8 cellular contexts compared by ENCODE assay signal in the genomic region with DNA sequence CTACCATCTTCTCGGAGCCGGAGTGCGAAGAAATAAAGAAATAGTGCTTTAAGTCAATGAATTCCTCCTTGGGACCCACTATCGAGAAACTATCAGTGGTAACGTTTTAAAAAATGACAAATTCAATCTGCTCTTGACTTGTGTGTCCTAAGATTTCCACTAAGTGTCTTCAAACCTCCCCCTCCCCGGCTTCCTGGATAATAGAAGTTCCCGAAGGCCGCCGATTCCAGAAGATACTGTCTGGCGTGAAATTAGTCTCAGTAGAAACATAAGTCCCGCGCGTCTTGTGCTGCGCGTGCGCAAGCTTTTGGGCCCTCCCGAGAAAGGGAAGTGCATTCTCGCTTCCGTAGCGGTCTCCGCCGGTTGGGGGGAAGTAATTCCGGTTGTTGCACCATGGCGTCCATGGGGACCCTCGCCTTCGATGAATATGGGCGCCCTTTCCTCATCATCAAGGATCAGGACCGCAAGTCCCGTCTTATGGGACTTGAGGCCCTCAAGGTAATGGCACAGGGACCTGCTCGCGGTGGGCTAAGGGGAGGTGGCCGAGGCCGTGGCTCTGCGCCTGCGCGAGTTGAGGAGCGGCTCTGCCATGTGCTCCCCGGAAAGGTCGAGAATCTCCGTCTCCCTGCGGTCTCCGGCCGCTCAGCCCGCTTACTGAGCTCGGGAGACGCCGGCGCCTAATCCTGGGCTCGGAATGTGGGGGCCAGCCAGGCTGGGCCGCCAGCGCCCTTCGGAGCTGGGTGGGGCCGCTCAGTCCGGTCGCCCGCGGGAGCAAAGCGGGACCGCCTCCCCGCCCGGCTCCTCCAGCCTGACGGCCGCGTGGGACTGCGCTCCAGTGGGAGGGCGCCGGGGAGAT. TPM values are rescaled to one million over a fixed set of nuclear protein-coding genes. Genes with fewer than 3 reads are reported as not detected.
DNase-seq lines count a peak whose midpoint lies in the region; ATAC-seq, FAIRE-seq and TF ChIP-seq lines count a peak whose summit lies in the region.

Gene CCT5 (plus strand): TSS at position 333 of the 856 bp plus-strand sequence. CDS start 61 bp downstream, at position 394.

- H3K9ac ChIP-seq in astrocyte (ENCODE audit: low read length), result peak within 1 kb of the TSS; percentile 97
- H3K9ac ChIP-seq in rectal smooth muscle tissue (ENCODE audit: low read length), result peak within 1 kb of the TSS; percentile 85

- peaks cover 18% of the 10 kb centered on the region for H3K36me3 ChIP-seq in astrocyte (ENCODE audit: insufficient read depth, low read length)
- H3K36me3 ChIP-seq in rectal smooth muscle tissue (ENCODE audit: control insufficient read depth, insufficient read depth, low read length), result peaks cover 6% of the 10 kb centered on the region
- peaks cover 0 to 2% of the 10 kb centered on the region in 2 donors for H3K36me3 ChIP-seq in aorta (ENCODE audit: control insufficient read depth in 1 of 2, insufficient read depth in 2 of 2, low read length in 1 of 2)

- H3K79me2 ChIP-seq in astrocyte (ENCODE audit: insufficient read depth, low read length), result peaks cover 78% of the 10 kb centered on the region

- H3K4me3 ChIP-seq in astrocyte (ENCODE audit: insufficient read depth, low read depth, low read length), result peak within 1 kb of the TSS; percentile 88
- H3K4me3 ChIP-seq in rectal smooth muscle tissue (ENCODE audit: low read length), result peak within 1 kb of the TSS; percentile 99
- H3K4me3 ChIP-seq in aorta (ENCODE audit: low read length in 2 of 2), result peak within 1 kb of the TSS; percentile 78 to 85

- intact Hi-C loops in aorta (cut with DNase I), result loop anchor here (5.0 to 10.0 kb wide), 2 partner anchors 708 to 1795 kb away; no protein-coding TSS in a partner anchor

- peaks cover 30% of the 10 kb centered on the region for H3K36me3 Mint-ChIP-seq in T-helper 2 cell treated with Interferon-gamma antibody and Interleukin-4, amounts not matched to agents 5 μg/mL and 100 μg/mL, for 36 hours (ENCODE audit: low read depth)
- peaks cover 7% of the 10 kb centered on the region for H3K36me3 Mint-ChIP-seq in astrocyte (ENCODE audit: low read depth, unreplicated experiment)

- H4K20me1 ChIP-seq in astrocyte (ENCODE audit: insufficient read depth, low read length), result peaks cover 41% of the 10 kb centered on the region

- no peaks in the 10 kb centered on the region for H3K27me3 Mint-ChIP-seq in T-helper 2 cell treated with Interferon-gamma antibody and Interleukin-4, amounts not matched to agents 5 μg/mL and 100 μg/mL, for 36 hours (ENCODE audit: low read depth)
- H3K27me3 Mint-ChIP-seq in astrocyte (ENCODE audit: low read depth, unreplicated experiment), result no peaks in the 10 kb centered on the region

- DNase-seq in NCI-H1930 (lab: John Stamatoyannopoulos, UW), result peak; percentile 99
- DNase-seq in T-helper 2 cell treated with Interferon-gamma antibody and Interleukin-4, amounts not matched to agents 5 μg/mL and 100 μg/mL, for 36 hours (ENCODE audit: low spot score), result peak; percentile 92
- DNase-seq in astrocyte (ENCODE audit: low read depth), result peak; percentile 99
- peak; percentile 94 for DNase-seq in hepatic stellate cell (ENCODE audit: low spot score)
- DNase-seq in aorta, result peak; percentile 96

- peak within 1 kb of the TSS; percentile 94 for H3K4me3 Mint-ChIP-seq in T-helper 2 cell treated with Interferon-gamma antibody and Interleukin-4, amounts not matched to agents 5 μg/mL and 100 μg/mL, for 36 hours
- H3K4me3 Mint-ChIP-seq in astrocyte (ENCODE audit: unreplicated experiment), result peak within 1 kb of the TSS; percentile 96

- 0% methylated on average over 52 to 67 of the region's 67 CpGs for WGBS in aorta, 2 donors

- H3K9me3 ChIP-seq in astrocyte (ENCODE audit: insufficient read depth, low read depth, low read length) (no peaks in the 10 kb centered on the region), aorta (ENCODE audit: control insufficient read depth, low read length) (no peaks in the 10 kb centered on the region)

- H3K27ac ChIP-seq in astrocyte (ENCODE audit: low read depth, low read length) (peak within 1 kb of the TSS; percentile 100), rectal smooth muscle tissue (ENCODE audit: low read depth, low read length) (peak within 1 kb of the TSS; percentile 89), aorta (ENCODE audit: low read depth in 1 of 2, low read length in 2 of 2) (peak within 1 kb of the TSS; percentile 32 to 78)

- FAIRE-seq in astrocyte (lab: Jason Lieb, UNC), result no peak

- peaks cover 18% of the 10 kb centered on the region for H3K4me1 ChIP-seq in astrocyte (ENCODE audit: insufficient read depth, low read length)
- H3K4me1 ChIP-seq in rectal smooth muscle tissue (ENCODE audit: control insufficient read depth, insufficient read depth, low read length), result peaks cover 11% of the 10 kb centered on the region
- peaks cover 0 to 7% of the 10 kb centered on the region in 2 donors for H3K4me1 ChIP-seq in aorta (ENCODE audit: control insufficient read depth in 1 of 2, insufficient read depth in 2 of 2, low read length in 2 of 2)

- TF ChIP-seq CTCF in astrocyte (IDR thresholded peaks at IDR 0.05; ENCODE audit: insufficient read depth, low read depth, low read length), result no peak

- H3K9me3 Mint-ChIP-seq in T-helper 2 cell treated with Interferon-gamma antibody and Interleukin-4, amounts not matched to agents 5 μg/mL and 100 μg/mL, for 36 hours, result no peaks in the 10 kb centered on the region
- no peaks in the 10 kb centered on the region for H3K9me3 Mint-ChIP-seq in astrocyte (ENCODE audit: unreplicated experiment)

- H3K4me1 Mint-ChIP-seq in T-helper 2 cell treated with Interferon-gamma antibody and Interleukin-4, amounts not matched to agents 5 μg/mL and 100 μg/mL, for 36 hours (ENCODE audit: low read depth), result peaks cover 34% of the 10 kb centered on the region
- H3K4me1 Mint-ChIP-seq in astrocyte (ENCODE audit: low read depth, unreplicated experiment), result peaks cover 18% of the 10 kb centered on the region

- peak within 1 kb of the TSS; percentile 94 for H2AFZ ChIP-seq in astrocyte (ENCODE audit: low read depth, low read length)

- peak within 1 kb of the TSS; percentile 96 for H3K27ac Mint-ChIP-seq in T-helper 2 cell treated with Interferon-gamma antibody and Interleukin-4, amounts not matched to agents 5 μg/mL and 100 μg/mL, for 36 hours
- peak within 1 kb of the TSS; percentile 100 for H3K27ac Mint-ChIP-seq in astrocyte (ENCODE audit: unreplicated experiment)

- H3K27me3 ChIP-seq in astrocyte (ENCODE audit: insufficient read depth, low read length) (no peaks in the 10 kb centered on the region), rectal smooth muscle tissue (ENCODE audit: control insufficient read depth, insufficient read depth, low read length) (no peaks in the 10 kb centered on the region), aorta (ENCODE audit: control insufficient read depth in 1 of 2, insufficient read depth in 2 of 2, low read length in 1 of 2) (no peaks in the 10 kb centered on the region)

- H3K4me2 ChIP-seq in astrocyte (ENCODE audit: low read length), result peak within 1 kb of the TSS; percentile 92

- ATAC-seq in GM18502 (IDR thresholded peaks at IDR 0.05; ENCODE audit: poor library complexity, unreplicated experiment) (peak; percentile 78), HG02970 (IDR thresholded peaks at IDR 0.05; ENCODE audit: low FRiP score, unreplicated experiment) (peak; percentile 85), aorta (ENCODE audit: low FRiP score) (peak; percentile 96)

RNA-seq across cellular contexts. Expression of gene CCT5, which starts in this region (rescaled TPM):
- total RNA-seq in astrocyte, result 240 and 276 TPM in 2 replicates
- 100 to 1,000 TPM in 1 of 2 donors, 10 to 100 TPM in 1; 84.4 to 104 TPM for total RNA-seq in aorta
- 10 to 100 TPM; 72.1 to 74.9 TPM for polyA plus RNA-seq in aorta

Comparison
In these comparisons a context has a peak if more than half of its experiments do, and no peak if none do; other contexts are left out.
1. Peak in every context shown above with its lines: DNase-seq, ATAC-seq, H3K4me3 ChIP-seq and H3K27ac ChIP-seq.